ENCODE assay signal across 15 cellular contexts in the genomic region with DNA sequence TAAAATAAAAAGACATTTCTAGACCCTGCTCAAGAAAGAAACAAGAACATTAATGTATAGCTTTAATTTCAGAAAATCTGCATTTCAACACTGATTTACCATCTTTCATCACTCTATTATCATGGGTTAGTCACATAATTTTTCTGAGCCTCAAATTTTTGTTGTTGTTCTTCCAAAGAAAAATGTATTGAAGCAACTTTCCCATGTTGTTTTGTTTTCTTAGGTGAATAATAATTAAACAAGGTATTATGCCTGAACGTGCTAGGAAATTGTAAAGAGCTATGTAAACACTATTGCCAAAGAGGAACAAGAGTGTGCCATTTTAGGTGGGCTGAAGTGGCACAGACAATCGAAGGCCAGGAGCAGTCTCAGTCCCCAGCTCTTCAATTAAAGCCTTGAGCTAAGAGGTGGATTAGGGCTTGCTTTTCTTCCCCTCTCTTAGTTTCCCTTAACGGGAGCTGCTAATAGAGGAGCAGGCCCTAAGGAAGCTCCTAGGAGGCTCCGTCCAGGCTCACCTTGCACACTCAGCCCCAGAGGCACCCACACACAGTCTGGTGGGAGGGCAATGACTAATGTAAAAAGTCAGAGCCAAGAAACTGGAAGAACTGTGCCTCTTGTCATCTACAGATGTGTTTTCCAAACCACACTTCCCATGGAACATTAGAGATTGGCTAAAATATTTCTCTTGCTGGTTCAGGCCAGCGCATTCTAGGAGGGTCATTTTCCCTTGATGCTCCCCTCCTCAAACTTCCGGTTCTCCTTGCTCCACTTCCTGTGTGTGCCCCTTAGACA. TPM values are rescaled to one million over a fixed set of nuclear protein-coding genes. Genes with fewer than 3 reads are reported as not detected.
DNase-seq lines count a peak whose midpoint lies in the region; ATAC-seq, FAIRE-seq and TF ChIP-seq lines count a peak whose summit lies in the region.
"Had no signal": no experiment of that assay in that cellular context is flagged by ENCODE, and none has a peak within 500 bp of the region (broad histone marks: within the 10 kb centered on the region; RNA-seq: fewer than 3 reads in every experiment).

No MANE protein-coding gene starts in this region.

- no peak overlapping the region for H4K12ac ChIP-seq in trophoblast cell (ENCODE audit: low read depth, low read length)

- no peaks in the 10 kb centered on the region for H3K27me3 Mint-ChIP-seq in astrocyte (ENCODE audit: low read depth, unreplicated experiment)

- no peak for TF ChIP-seq EP300 in suprapubic skin (IDR thresholded peaks at IDR 0.05)

- H3K27me3 ChIP-seq in astrocyte (ENCODE audit: insufficient read depth, low read length) (no peaks in the 10 kb centered on the region), suprapubic skin (peaks cover 6% of the 10 kb centered on the region), trophoblast cell (ENCODE audit: insufficient read depth, low read length) (no peaks in the 10 kb centered on the region)
- H3K27me3 ChIP-seq: neural progenitor cell had no signal

- H3K27ac Mint-ChIP-seq in astrocyte (ENCODE audit: unreplicated experiment) = no peak overlapping the region
- H3K27ac Mint-ChIP-seq: neural progenitor cell had no signal

- no peaks in the 10 kb centered on the region for H3K36me3 Mint-ChIP-seq in astrocyte (ENCODE audit: low read depth, unreplicated experiment)
- H3K36me3 Mint-ChIP-seq: neural progenitor cell had no signal

- peak overlapping the region; percentile 19 for H3K4me2 ChIP-seq in astrocyte (ENCODE audit: low read length)
- no peak overlapping the region for H3K4me2 ChIP-seq in trophoblast cell (ENCODE audit: low read length)
- H3K4me2 ChIP-seq: neural progenitor cell had no signal

- no peaks in the 10 kb centered on the region for H4K20me1 ChIP-seq in astrocyte (ENCODE audit: insufficient read depth, low read length)

- H3K79me2 ChIP-seq in astrocyte (ENCODE audit: insufficient read depth, low read length) (no peaks in the 10 kb centered on the region), trophoblast cell (ENCODE audit: control insufficient read depth, insufficient read depth, low read length, poor library complexity) (no peaks in the 10 kb centered on the region)

- no peak overlapping the region for H2BK5ac ChIP-seq in trophoblast cell (ENCODE audit: low read depth, low read length, poor library complexity)

- CTCF ChIA-PET in HEK293 (lab: Yijun Ruan, JAX) = interaction anchor here (1.0 kb wide), 1 partner anchor 207 kb away, joined by 3 read pairs; no protein-coding TSS in a partner anchor

- POLR2A ChIA-PET in HEK293 (lab: Yijun Ruan, JAX) = interaction anchor here (1.0 to 2.0 kb wide), 2 partner anchors 10 to 11 kb away, joined by 4 to 5 read pairs; no protein-coding TSS in a partner anchor

- no peak for TF ChIP-seq POLR2A in suprapubic skin (IDR thresholded peaks at IDR 0.05)

- H3K23ac ChIP-seq in trophoblast cell (ENCODE audit: low read length) = no peak overlapping the region

- H3K79me1 ChIP-seq in trophoblast cell (ENCODE audit: low read length) = no peaks in the 10 kb centered on the region

- no peak overlapping the region for H4K91ac ChIP-seq in trophoblast cell (ENCODE audit: low read depth, low read length)

- peak overlapping the region; percentile 4 for H3K9ac ChIP-seq in astrocyte (ENCODE audit: low read length)
- no peak overlapping the region for H3K9ac ChIP-seq in trophoblast cell (ENCODE audit: low read length)
- H3K9ac ChIP-seq: neural progenitor cell had no signal

- no peak for TF ChIP-seq CTCF in HEK293 (tag by site-specific recombination; IDR thresholded peaks at IDR 0.05)
- no peak for TF ChIP-seq CTCF in astrocyte (IDR thresholded peaks at IDR 0.05; ENCODE audit: insufficient read depth, low read depth, low read length)
- no peak for TF ChIP-seq CTCF in suprapubic skin (IDR thresholded peaks at IDR 0.05)

- no peak overlapping the region for H2AK5ac ChIP-seq in trophoblast cell (ENCODE audit: low read length)

- no peak overlapping the region for H2BK12ac ChIP-seq in trophoblast cell (ENCODE audit: low read length)

- H3K14ac ChIP-seq in trophoblast cell (ENCODE audit: low read length) = no peak overlapping the region

- no peak overlapping the region for H3K27ac ChIP-seq in HEK293 (ENCODE audit: extremely low read depth, low read depth, low read length)
- H3K27ac ChIP-seq in astrocyte (ENCODE audit: low read depth, low read length) = peak overlapping the region; percentile 72
- no peak overlapping the region for H3K27ac ChIP-seq in suprapubic skin
- no peak overlapping the region for H3K27ac ChIP-seq in trophoblast cell (ENCODE audit: low read depth, low read length)
- H3K27ac ChIP-seq: neural progenitor cell had no signal

- no peak overlapping the region for H3K4me3 Mint-ChIP-seq in astrocyte (ENCODE audit: unreplicated experiment)
- H3K4me3 Mint-ChIP-seq: neural progenitor cell had no signal

- H3K36me3 ChIP-seq in HEK293 (ENCODE audit: control insufficient read depth in 2 of 2, insufficient read depth in 1 of 2, low read length in 2 of 2) = no peaks in the 10 kb centered on the region
- H3K36me3 ChIP-seq in astrocyte (ENCODE audit: insufficient read depth, low read length) = no peaks in the 10 kb centered on the region
- no peaks in the 10 kb centered on the region for H3K36me3 ChIP-seq in suprapubic skin
- no peaks in the 10 kb centered on the region for H3K36me3 ChIP-seq in trophoblast cell (ENCODE audit: control insufficient read depth in 1 of 2, insufficient read depth in 2 of 2, low read length in 2 of 2)
- H3K36me3 ChIP-seq: neural progenitor cell had no signal

- peak overlapping the region; percentile 13 for H2AFZ ChIP-seq in astrocyte (ENCODE audit: low read depth, low read length)
- H2AFZ ChIP-seq in trophoblast cell (ENCODE audit: insufficient read depth, low read length, poor library complexity) = no peak overlapping the region
- H2AFZ ChIP-seq: neural progenitor cell had no signal

- H2BK120ac ChIP-seq in trophoblast cell (ENCODE audit: insufficient read depth, low read length, poor library complexity) = no peak overlapping the region

- no peak overlapping the region for H3K18ac ChIP-seq in trophoblast cell (ENCODE audit: low read length)

- H3K9me3 ChIP-seq in HEK293 (ENCODE audit: control insufficient read depth, insufficient read depth, low read depth, low read length) (no peaks in the 10 kb centered on the region), astrocyte (ENCODE audit: insufficient read depth, low read depth, low read length) (no peaks in the 10 kb centered on the region), suprapubic skin (no peaks in the 10 kb centered on the region), trophoblast cell (ENCODE audit: insufficient read depth, low read depth, low read length) (no peaks in the 10 kb centered on the region)

- no peak overlapping the region for H4K8ac ChIP-seq in trophoblast cell (ENCODE audit: low read depth, low read length)

- no peak overlapping the region for H3K4ac ChIP-seq in trophoblast cell (ENCODE audit: low read depth, low read length)

- peaks cover 21% of the 10 kb centered on the region for H3K4me1 Mint-ChIP-seq in astrocyte (ENCODE audit: low read depth, unreplicated experiment)
- H3K4me1 Mint-ChIP-seq: neural progenitor cell had no signal

- H3K9me3 Mint-ChIP-seq in astrocyte (ENCODE audit: unreplicated experiment) = no peaks in the 10 kb centered on the region
- H3K9me3 Mint-ChIP-seq: neural progenitor cell had no signal

- ATAC-seq in GM21447 (IDR thresholded peaks at IDR 0.05; ENCODE audit: unreplicated experiment) = no peak

- DNase-seq in AG08395 (ENCODE audit: low spot score) (peak; percentile 70), astrocyte (ENCODE audit: low read depth) (peak; percentile 87), iris pigment epithelial cell (ENCODE audit: low read depth) (peak; percentile 64), HK-2 (ENCODE audit: unreplicated experiment) (no peak), suprapubic skin (ENCODE audit: low spot score in 2 of 2) (no peak), trophoblast cell (no peak)
- DNase-seq: activated naive CD4-positive, alpha-beta T cell treated with anti-CD3 and anti-CD28 coated beads, Interleukin-2, amount 50 U/mL, for 16 hours; cortex of kidney; left ventricle myocardium superior; NCI-H526; SHP77 treated with DMSO at 0.1 percent for 48 hours; stimulated activated CD4-positive, alpha-beta T cell treated with anti-CD3 and anti-CD28 coated beads, Interleukin-12 subunit alpha, Interleukin-12 subunit beta, amount 100 ng/mL, for 4 hours had no signal

- H3K4me1 ChIP-seq in HEK293 (ENCODE audit: control insufficient read depth, insufficient read depth, low read length) (no peaks in the 10 kb centered on the region), astrocyte (ENCODE audit: insufficient read depth, low read length) (peaks cover 30% of the 10 kb centered on the region), suprapubic skin (no peaks in the 10 kb centered on the region), trophoblast cell (ENCODE audit: control insufficient read depth in 1 of 2, insufficient read depth in 2 of 2, low read length in 2 of 2) (peaks cover 2 to 3% of the 10 kb centered on the region in 2 experiments)
- H3K4me1 ChIP-seq: neural progenitor cell had no signal

- peak; percentile 70 for FAIRE-seq in astrocyte (lab: Jason Lieb, UNC)

- WGBS in suprapubic skin = 73% methylated on average over 6 of the region's 6 CpGs
- no CpG with 5 or more reads among the region's 6 CpGs for WGBS in trophoblast cell (ENCODE audit: extremely low coverage, insufficient coverage, insufficient read length)

- no peak overlapping the region for H3K4me3 ChIP-seq in HEK293 (ENCODE audit: low read depth, low read length)
- no peak overlapping the region for H3K4me3 ChIP-seq in astrocyte (ENCODE audit: insufficient read depth, low read depth, low read length)
- H3K4me3 ChIP-seq in suprapubic skin = no peak overlapping the region
- no peak overlapping the region for H3K4me3 ChIP-seq in trophoblast cell (ENCODE audit: low read depth, low read length)
- H3K4me3 ChIP-seq: neural progenitor cell had no signal

TF ChIP-seq in HEK293, 187 proteins besides CTCF, POLR2A, EP300 and RAD21 (continues in another document):
- TF ChIP-seq ZSCAN30 (tag by site-specific recombination; IDR thresholded peaks at IDR 0.05) = no peak

RNA-seq across cellular contexts. Expression of gene UBASH3B, which starts 8.8 kb away (rescaled TPM):
- 62.1 and 64.0 TPM in 2 replicates for total RNA-seq in astrocyte
- 10 to 100 TPM in 3 of 4 donors, 1 to 10 TPM in 1; 4.2 to 41.2 (median 24.4) TPM for total RNA-seq in suprapubic skin
- polyA plus RNA-seq in trophoblast cell (2013) = 67.0 and 69.0 TPM in 2 replicates

Comparison
In these comparisons a context has a peak if more than half of its experiments do, and no peak if none do; other contexts are left out.
1. DNase-seq: peak in AG08395 (single experiment), astrocyte (single experiment) and iris pigment epithelial cell (single experiment); none in HK-2 (single experiment), suprapubic skin (0 of 2) and trophoblast cell (0 of 2).